Comparison of ENCODE assay signal across 1 cellular context in the genomic region with DNA sequence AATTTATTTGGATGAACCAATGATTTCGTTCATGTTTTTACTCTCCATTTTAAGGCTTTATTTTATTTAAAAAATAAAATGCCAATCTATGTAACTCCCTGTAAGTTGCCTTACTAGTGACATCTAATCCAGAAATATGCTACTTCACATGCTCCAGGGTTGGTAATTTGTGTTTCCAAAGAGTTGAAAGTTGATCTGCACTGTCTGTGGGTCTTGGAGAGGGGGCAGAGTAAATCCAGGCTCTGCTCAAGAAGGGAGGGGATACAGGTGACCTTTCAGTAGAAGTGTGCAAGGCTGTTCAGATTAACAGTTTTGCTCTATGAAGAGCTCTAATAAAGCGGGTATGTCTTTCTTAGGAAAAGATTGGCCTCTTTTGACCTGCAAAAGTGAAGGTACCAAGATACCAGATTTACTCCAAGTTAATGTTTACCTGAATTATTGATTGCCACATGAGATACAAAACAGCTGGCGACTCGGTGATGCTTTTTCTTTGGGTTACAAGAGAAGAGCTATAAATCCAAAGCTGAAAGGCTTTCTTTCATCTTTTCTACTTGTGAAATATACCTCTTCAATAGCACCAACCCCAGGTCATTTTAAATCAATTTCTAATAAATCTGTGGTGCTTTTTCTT.
TF ChIP-seq lines count a peak whose summit lies in the region.

No MANE protein-coding gene starts in this region.

TF ChIP-seq in GM23338, 12 proteins besides CTCF, POLR2A, EP300 and RAD21 (continued from another document):
- TF ChIP-seq, protein P1, sequence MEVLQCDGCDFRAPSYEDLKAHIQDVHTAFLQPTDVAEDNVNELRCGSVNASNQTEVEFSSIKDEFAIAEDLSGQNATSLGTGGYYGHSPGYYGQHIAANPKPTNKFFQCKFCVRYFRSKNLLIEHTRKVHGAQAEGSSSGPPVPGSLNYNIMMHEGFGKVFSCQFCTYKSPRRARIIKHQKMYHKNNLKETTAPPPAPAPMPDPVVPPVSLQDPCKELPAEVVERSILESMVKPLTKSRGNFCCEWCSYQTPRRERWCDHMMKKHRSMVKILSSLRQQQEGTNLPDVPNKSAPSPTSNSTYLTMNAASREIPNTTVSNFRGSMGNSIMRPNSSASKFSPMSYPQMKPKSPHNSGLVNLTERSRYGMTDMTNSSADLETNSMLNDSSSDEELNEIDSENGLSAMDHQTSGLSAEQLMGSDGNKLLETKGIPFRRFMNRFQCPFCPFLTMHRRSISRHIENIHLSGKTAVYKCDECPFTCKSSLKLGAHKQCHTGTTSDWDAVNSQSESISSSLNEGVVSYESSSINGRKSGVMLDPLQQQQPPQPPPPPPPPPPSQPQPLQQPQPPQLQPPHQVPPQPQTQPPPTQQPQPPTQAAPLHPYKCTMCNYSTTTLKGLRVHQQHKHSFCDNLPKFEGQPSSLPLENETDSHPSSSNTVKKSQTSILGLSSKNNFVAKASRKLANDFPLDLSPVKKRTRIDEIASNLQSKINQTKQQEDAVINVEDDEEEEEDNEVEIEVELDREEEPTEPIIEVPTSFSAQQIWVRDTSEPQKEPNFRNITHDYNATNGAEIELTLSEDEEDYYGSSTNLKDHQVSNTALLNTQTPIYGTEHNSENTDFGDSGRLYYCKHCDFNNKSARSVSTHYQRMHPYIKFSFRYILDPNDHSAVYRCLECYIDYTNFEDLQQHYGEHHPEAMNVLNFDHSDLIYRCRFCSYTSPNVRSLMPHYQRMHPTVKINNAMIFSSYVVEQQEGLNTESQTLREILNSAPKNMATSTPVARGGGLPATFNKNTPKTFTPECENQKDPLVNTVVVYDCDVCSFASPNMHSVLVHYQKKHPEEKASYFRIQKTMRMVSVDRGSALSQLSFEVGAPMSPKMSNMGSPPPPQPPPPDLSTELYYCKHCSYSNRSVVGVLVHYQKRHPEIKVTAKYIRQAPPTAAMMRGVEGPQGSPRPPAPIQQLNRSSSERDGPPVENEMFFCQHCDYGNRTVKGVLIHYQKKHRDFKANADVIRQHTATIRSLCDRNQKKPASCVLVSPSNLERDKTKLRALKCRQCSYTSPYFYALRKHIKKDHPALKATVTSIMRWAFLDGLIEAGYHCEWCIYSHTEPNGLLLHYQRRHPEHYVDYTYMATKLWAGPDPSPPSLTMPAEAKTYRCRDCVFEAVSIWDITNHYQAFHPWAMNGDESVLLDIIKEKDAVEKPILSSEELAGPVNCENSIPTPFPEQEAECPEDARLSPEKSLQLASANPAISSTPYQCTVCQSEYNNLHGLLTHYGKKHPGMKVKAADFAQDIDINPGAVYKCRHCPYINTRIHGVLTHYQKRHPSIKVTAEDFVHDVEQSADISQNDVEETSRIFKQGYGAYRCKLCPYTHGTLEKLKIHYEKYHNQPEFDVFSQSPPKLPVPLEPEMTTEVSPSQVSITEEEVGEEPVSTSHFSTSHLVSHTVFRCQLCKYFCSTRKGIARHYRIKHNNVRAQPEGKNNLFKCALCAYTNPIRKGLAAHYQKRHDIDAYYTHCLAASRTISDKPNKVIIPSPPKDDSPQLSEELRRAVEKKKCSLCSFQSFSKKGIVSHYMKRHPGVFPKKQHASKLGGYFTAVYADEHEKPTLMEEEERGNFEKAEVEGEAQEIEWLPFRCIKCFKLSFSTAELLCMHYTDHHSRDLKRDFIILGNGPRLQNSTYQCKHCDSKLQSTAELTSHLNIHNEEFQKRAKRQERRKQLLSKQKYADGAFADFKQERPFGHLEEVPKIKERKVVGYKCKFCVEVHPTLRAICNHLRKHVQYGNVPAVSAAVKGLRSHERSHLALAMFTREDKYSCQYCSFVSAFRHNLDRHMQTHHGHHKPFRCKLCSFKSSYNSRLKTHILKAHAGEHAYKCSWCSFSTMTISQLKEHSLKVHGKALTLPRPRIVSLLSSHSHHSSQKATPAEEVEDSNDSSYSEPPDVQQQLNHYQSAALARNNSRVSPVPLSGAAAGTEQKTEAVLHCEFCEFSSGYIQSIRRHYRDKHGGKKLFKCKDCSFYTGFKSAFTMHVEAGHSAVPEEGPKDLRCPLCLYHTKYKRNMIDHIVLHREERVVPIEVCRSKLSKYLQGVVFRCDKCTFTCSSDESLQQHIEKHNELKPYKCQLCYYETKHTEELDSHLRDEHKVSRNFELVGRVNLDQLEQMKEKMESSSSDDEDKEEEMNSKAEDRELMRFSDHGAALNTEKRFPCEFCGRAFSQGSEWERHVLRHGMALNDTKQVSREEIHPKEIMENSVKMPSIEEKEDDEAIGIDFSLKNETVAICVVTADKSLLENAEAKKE (CRISPR knock-in tag; IDR thresholded peaks at IDR 0.05), result no peak
- TF ChIP-seq ZNF331 (CRISPR knock-in tag; IDR thresholded peaks at IDR 0.05; ENCODE audit: low read depth) (no peak), NANOG (IDR thresholded peaks at IDR 0.05; ENCODE audit: borderline replicate concordance) (no peak)
